Comparison of ENCODE assay signal across 22 cellular contexts in genomic region chr5:50814541-50814940, GRCh38.
DNase-seq lines count a peak whose midpoint lies in the region; ATAC-seq, FAIRE-seq and TF ChIP-seq lines count a peak whose summit lies in the region.
"Had no signal": no experiment of that assay in that cellular context is flagged by ENCODE, and none has a peak within 500 bp of the region (broad histone marks: within the 10 kb centered on the region; RNA-seq: fewer than 3 reads in every experiment).

No MANE protein-coding gene starts in this region.

- no peaks in the 10 kb centered on the region for H3K9me2 ChIP-seq in SK-N-SH

- H3F3A ChIP-seq in SK-N-SH (replicated peaks; ENCODE audit: insufficient read depth): no peaks in the 10 kb centered on the region

- H3K27me3 ChIP-seq in SK-N-SH (ENCODE audit: insufficient read depth): no peaks in the 10 kb centered on the region
- H3K27me3 ChIP-seq: BLaER1 had no signal

- no peak for FAIRE-seq in urothelium cell line (lab: Jason Lieb, UNC)
- FAIRE-seq: H54, HepG2 had no signal

- ATAC-seq in SK-N-SH treated with all-trans-retinoic acid at 6 μM for 48 hours (no peak), GM18907 (IDR thresholded peaks at IDR 0.05; ENCODE audit: unreplicated experiment) (no peak)
- ATAC-seq: HepG2, Panc1 had no signal

- CTCF ChIA-PET in SK-N-SH (lab: Yijun Ruan, JAX): no interaction called here

- H3K4me2 ChIP-seq in SK-N-SH: no peak overlapping the region
- H3K4me2 ChIP-seq: BLaER1 had no signal

- TF ChIP-seq CTCF in SK-N-SH (IDR thresholded peaks at IDR 0.05): no peak

- H3K27ac ChIP-seq in SK-N-SH (ENCODE audit: low read depth in 2 of 2, low read length in 1 of 2): no peak overlapping the region
- H3K27ac ChIP-seq: BLaER1 had no signal

- no peaks in the 10 kb centered on the region for H3K9me3 ChIP-seq in SK-N-SH

- in situ Hi-C loops in SK-MEL-5 (cut with HindIII; ENCODE audit: low pct_unique_long_range_greater_than_20kb, low sequenced_read_pairs): no loop called here

- H3K9ac ChIP-seq in SK-N-SH: no peak overlapping the region
- H3K9ac ChIP-seq: BLaER1 had no signal

- H4K20me1 ChIP-seq in SK-N-SH (ENCODE audit: insufficient read depth): no peaks in the 10 kb centered on the region
- H4K20me1 ChIP-seq: BLaER1 had no signal

- no peak for TF ChIP-seq EP300 in SK-N-SH (IDR thresholded peaks at IDR 0.05; ENCODE audit: borderline replicate concordance in 1 of 2, low read depth in 1 of 2, low read length in 1 of 2)

- no peak for TF ChIP-seq RAD21 in SK-N-SH (IDR thresholded peaks at IDR 0.05; ENCODE audit: low read length)

- H3K4me3 ChIP-seq in SK-N-SH (ENCODE audit: low read depth in 2 of 2, low read length in 1 of 2): no peak overlapping the region
- H3K4me3 ChIP-seq: BLaER1 had no signal

- DNase-seq in SK-N-SH (no peak), SK-MEL-5 (ENCODE audit: low read depth, low spot score) (peak; percentile 84), medulla oblongata (ENCODE audit: extremely low spot score) (peak; percentile 5), urothelium cell line (ENCODE audit: low spot score) (no peak), NCI-H1436 treated with DMSO at 0.1 percent for 48 hours (lab: John Stamatoyannopoulos, UW) (no peak)
- DNase-seq: CD4-positive, CD25-positive, alpha-beta regulatory T cell; COR-L47; DMS53; Karpas-422; NCI-H1092; NCI-H1417 treated with DMSO at 0.1 percent for 48 hours; NCI-H187; NCI-H2081 treated with DMSO at 0.1 percent for 48 hours; NCI-H446 treated with DMSO at 0.1 percent for 48 hours; NCI-H526 treated with DMSO at 0.1 percent for 48 hours; SHP77 treated with DMSO at 0.1 percent for 48 hours had no signal

- no peak overlapping the region for H2AFZ ChIP-seq in SK-N-SH (ENCODE audit: low read depth)

- H3K4me1 ChIP-seq in SK-N-SH (ENCODE audit: control insufficient read depth in 1 of 2, insufficient read depth in 2 of 2, low read depth in 1 of 2, low read length in 1 of 2): peaks cover 0 to 2% of the 10 kb centered on the region in 2 experiments; a peak in 1 of 4 replicates
- H3K4me1 ChIP-seq: BLaER1 had no signal

- POLR2A ChIA-PET in SK-N-SH (lab: Yijun Ruan, JAX): no interaction called here

- 78% methylated on average over 6 of the region's 6 CpGs for WGBS in SK-N-SH (ENCODE audit: low lambda C conversion rate)

- peaks cover 6 to 12% of the 10 kb centered on the region in 2 experiments for H3K36me3 ChIP-seq in SK-N-SH (replicated peaks in 1 of 2; ENCODE audit: control insufficient read depth in 1 of 2, insufficient read depth in 2 of 2, low read length in 1 of 2)

- no peaks in the 10 kb centered on the region for H3K79me2 ChIP-seq in SK-N-SH (ENCODE audit: insufficient read depth)

TF ChIP-seq in SK-N-SH, 30 proteins besides CTCF, POLR2A, EP300 and RAD21:
- TF ChIP-seq TCF12 (IDR thresholded peaks at IDR 0.05) (no peak), NRF1 (IDR thresholded peaks at IDR 0.05; ENCODE audit: low read depth, low read length) (no peak), ZBTB33 (IDR thresholded peaks at IDR 0.05; ENCODE audit: borderline replicate concordance, low read depth) (no peak), GATA2 (CRISPR knock-in tag; IDR thresholded peaks at IDR 0.05) (peak; percentile 40; the same call in 1 of the 2 replicates)

TF ChIP-seq in SK-N-SH treated with all-trans-retinoic acid at 6 μM for 48 hours, 23 proteins besides CTCF, POLR2A, EP300 and RAD21:
- TF ChIP-seq POU6F1 (CRISPR knock-in tag; IDR thresholded peaks at IDR 0.05; ENCODE audit: borderline replicate concordance, low read depth): no peak
- no peak for TF ChIP-seq ZC3H10 (CRISPR knock-in tag; IDR thresholded peaks at IDR 0.05)
- no peak for TF ChIP-seq TCF4 (CRISPR knock-in tag; IDR thresholded peaks at IDR 0.05; ENCODE audit: borderline replicate concordance)
- no peak for TF ChIP-seq PPARA (CRISPR knock-in tag; IDR thresholded peaks at IDR 0.05; ENCODE audit: borderline replicate concordance)
- no peak for TF ChIP-seq TSHZ2 (CRISPR knock-in tag; IDR thresholded peaks at IDR 0.05)
- TF ChIP-seq OSR1 (CRISPR knock-in tag; IDR thresholded peaks at IDR 0.05): no peak
- no peak for TF ChIP-seq ZFP30 (CRISPR knock-in tag; IDR thresholded peaks at IDR 0.05)
- no peak for TF ChIP-seq CSDC2 (CRISPR knock-in tag; IDR thresholded peaks at IDR 0.05)
- no peak for TF ChIP-seq ESRRG (CRISPR knock-in tag; IDR thresholded peaks at IDR 0.05)
- TF ChIP-seq CSRNP3 (CRISPR knock-in tag; IDR thresholded peaks at IDR 0.05): no peak
- TF ChIP-seq ISL1 (CRISPR knock-in tag; IDR thresholded peaks at IDR 0.05): no peak
- TF ChIP-seq CREB5 (CRISPR knock-in tag; IDR thresholded peaks at IDR 0.05; ENCODE audit: low read depth): no peak
TF ChIP-seq in SK-N-SH treated with all-trans-retinoic acid at 6 μM for 48 hours: peak in this region for 0.

Comparison
In these comparisons a context has a peak if more than half of its experiments do, and no peak if none do; other contexts are left out.
1. DNase-seq: peak in SK-MEL-5 (single experiment) and medulla oblongata (single experiment); none in SK-N-SH (single experiment), urothelium cell line (single experiment) and NCI-H1436 treated with DMSO at 0.1 percent for 48 hours (single experiment).